Comparison of ENCODE assay signal across 26 cellular contexts in genomic region chr7:152587366-152587765, GRCh38.
DNase-seq lines count a peak whose midpoint lies in the region; ATAC-seq and TF ChIP-seq lines count a peak whose summit lies in the region.
"Had no signal": no experiment of that assay in that cellular context is flagged by ENCODE, and none has a peak within 500 bp of the region (broad histone marks: within the 10 kb centered on the region; RNA-seq: fewer than 3 reads in every experiment).

No MANE protein-coding gene starts in this region.

- TF ChIP-seq CTCF in epithelial cell of proximal tubule (conservative IDR thresholded peaks at IDR 0.05; ENCODE audit: low read depth, low read length) (no peak), upper lobe of right lung (IDR thresholded peaks at IDR 0.05) (no peak)

- H3K9me3 ChIP-seq in mesenchymal stem cell (ENCODE audit: control insufficient read depth, low read length) (no peaks in the 10 kb centered on the region), upper lobe of right lung (no peaks in the 10 kb centered on the region)
- H3K9me3 ChIP-seq: HAP-1, SJCRH30 had no signal

- H3K36me3 ChIP-seq in mesenchymal stem cell (ENCODE audit: control insufficient read depth in 1 of 2, insufficient read depth in 2 of 2, low read depth in 1 of 2, low read length in 2 of 2) (no peaks in the 10 kb centered on the region), upper lobe of right lung (no peaks in the 10 kb centered on the region)
- H3K36me3 ChIP-seq: HAP-1, SJCRH30 had no signal

- H2AK5ac ChIP-seq in mesenchymal stem cell (ENCODE audit: low read length, severe bottlenecking) = no peak overlapping the region

- WGBS in mesenchymal stem cell = 83% methylated on average over 1 of the region's 1 CpG

- H2BK120ac ChIP-seq in mesenchymal stem cell (ENCODE audit: low read depth, low read length) = no peak overlapping the region

- no peak overlapping the region for H4K8ac ChIP-seq in mesenchymal stem cell (ENCODE audit: low read length)

- H3K79me1 ChIP-seq in mesenchymal stem cell (replicated peaks; ENCODE audit: low read length, poor library complexity, severe bottlenecking) = no peaks in the 10 kb centered on the region

- H3K9ac ChIP-seq in mesenchymal stem cell (ENCODE audit: low read length) = no peak overlapping the region

- H2BK15ac ChIP-seq in mesenchymal stem cell (ENCODE audit: low read depth, poor library complexity, severe bottlenecking) = no peak overlapping the region

- no peak overlapping the region for H3K18ac ChIP-seq in mesenchymal stem cell (ENCODE audit: low read depth in 1 of 2, low read length in 2 of 2)

- no peak overlapping the region for H4K91ac ChIP-seq in mesenchymal stem cell (ENCODE audit: low read length)

- no peak overlapping the region for H3K4ac ChIP-seq in mesenchymal stem cell (ENCODE audit: low read depth in 1 of 2, low read length in 2 of 2)

- H3K14ac ChIP-seq in mesenchymal stem cell (ENCODE audit: low read length in 2 of 2) = no peak overlapping the region

- H3K4me1 ChIP-seq in mesenchymal stem cell (ENCODE audit: control insufficient read depth, insufficient read depth, low read depth, low read length) (no peaks in the 10 kb centered on the region), upper lobe of right lung (no peaks in the 10 kb centered on the region)
- H3K4me1 ChIP-seq: HAP-1, SJCRH30 had no signal

- H2BK12ac ChIP-seq in mesenchymal stem cell (ENCODE audit: low read length in 2 of 2) = no peak overlapping the region

- no peak overlapping the region for H2AFZ ChIP-seq in mesenchymal stem cell (ENCODE audit: low read depth, low read length)

- H3K4me3 ChIP-seq in epithelial cell of proximal tubule (ENCODE audit: low read depth, low read length) = no peak overlapping the region
- H3K4me3 ChIP-seq in mesenchymal stem cell (ENCODE audit: insufficient read depth in 1 of 2, low read depth in 1 of 2, low read length in 2 of 2) = no peak overlapping the region
- no peak overlapping the region for H3K4me3 ChIP-seq in upper lobe of right lung
- H3K4me3 ChIP-seq: HAP-1, SJCRH30 had no signal

- H3K23ac ChIP-seq in mesenchymal stem cell (ENCODE audit: low read length in 2 of 2) = no peak overlapping the region

- ATAC-seq in upper lobe of right lung = no peak
- ATAC-seq: HepG2, PC-3, SK-N-SH treated with all-trans-retinoic acid at 6 μM for 48 hours had no signal

- H3K27me3 ChIP-seq in mesenchymal stem cell (ENCODE audit: control insufficient read depth in 1 of 2, insufficient read depth in 1 of 2, low read length in 2 of 2) (no peaks in the 10 kb centered on the region), upper lobe of right lung (no peaks in the 10 kb centered on the region)
- H3K27me3 ChIP-seq: SJCRH30 had no signal

- H3K27ac ChIP-seq in mesenchymal stem cell (ENCODE audit: low read length, poor library complexity, severe bottlenecking) (no peak overlapping the region), upper lobe of right lung (no peak overlapping the region)
- H3K27ac ChIP-seq: SJCRH30 had no signal

- TF ChIP-seq POLR2A in erythroblast (IDR thresholded peaks at IDR 0.05; ENCODE audit: low read length) = no peak

- no peak overlapping the region for H3K4me2 ChIP-seq in mesenchymal stem cell (ENCODE audit: low read length, poor library complexity, severe bottlenecking)

- intact Hi-C loops in upper lobe of right lung (cut with DNase I) = no loop called here

- DNase-seq in astrocyte of the hippocampus (ENCODE audit: low read depth, low spot score) = peak; percentile 11
- peak; percentile 39 for DNase-seq in epithelial cell of proximal tubule (ENCODE audit: low read depth)
- peak; percentile 9 for DNase-seq in mesenchymal stem cell
- no peak for DNase-seq in erythroblast (lab: John Stamatoyannopoulos, UW)
- no peak for DNase-seq in T1000 (lab: John Stamatoyannopoulos, UW)
- DNase-seq in upper lobe of right lung = no peak
- DNase-seq in NCI-H510A (lab: John Stamatoyannopoulos, UW) = no peak
- DNase-seq: C1 segment of cervical spinal cord; CD4-positive, alpha-beta memory T cell; COR-L47; GOT3; Kasumi-1; MV-4-11; NCI-H1105; NCI-H1436 treated with DMSO at 0.1 percent for 48 hours; NCI-H187 treated with DMSO at 0.1 percent for 48 hours; NCI-H2171 treated with DMSO at 0.1 percent for 48 hours; NCI-H446; NCI-H526; NCI-H82; NK-92 treated with Interleukin-12 subunit alpha and Interleukin-12 subunit beta, amount 100 ng/mL, for 24 hours; PC-3; SJCRH30 had no signal

- H2BK5ac ChIP-seq in mesenchymal stem cell (ENCODE audit: low read depth, low read length, poor library complexity, severe bottlenecking) = no peak overlapping the region

Comparison
In these comparisons a context has a peak if more than half of its experiments do, and no peak if none do; other contexts are left out.
1. DNase-seq: peak in astrocyte of the hippocampus (single experiment), epithelial cell of proximal tubule (single experiment) and mesenchymal stem cell (single experiment); none in erythroblast (0 of 2), T1000 (single experiment), upper lobe of right lung (single experiment) and NCI-H510A (single experiment).